12 cellular contexts compared by ENCODE assay signal in genomic region chr22:37426532-37427127, GRCh38. TPM values are rescaled to one million over a fixed set of nuclear protein-coding genes. Genes with fewer than 3 reads are reported as not detected.
A peak's percentile ranks its signal among the peaks of the same experiment; 100 is the strongest.
DNase-seq lines count a peak whose midpoint lies in the region; ATAC-seq, FAIRE-seq and TF ChIP-seq lines count a peak whose summit lies in the region.
"Had no signal": no experiment of that assay in that cellular context is flagged by ENCODE, and none has a peak within 500 bp of the region (broad histone marks: within the 10 kb centered on the region; RNA-seq: fewer than 3 reads in every experiment).

No MANE protein-coding gene starts in this region.

- H3K79me2 ChIP-seq in H1 (ENCODE audit: control insufficient read depth in 1 of 2, insufficient read depth in 2 of 2, low read length in 2 of 2) = no peaks in the 10 kb centered on the region

- H3K36me3 ChIP-seq in BLaER1 = no peaks in the 10 kb centered on the region
- no peaks in the 10 kb centered on the region for H3K36me3 ChIP-seq in H1 (ENCODE audit: control insufficient read depth in 2 of 4, insufficient read depth in 4 of 4, low read length in 3 of 4)

- no peak overlapping the region for H2BK120ac ChIP-seq in H1 (replicated peaks; ENCODE audit: low read depth, low read length)

- H3K56ac ChIP-seq in H1 (replicated peaks; ENCODE audit: insufficient read length, low read depth, low read length) = no peak overlapping the region

- peaks cover 11% of the 10 kb centered on the region for H3K4me1 Mint-ChIP-seq in nephron progenitor cell

- H3K4me3 Mint-ChIP-seq in nephron progenitor cell = peak overlapping the region; percentile 61

- no peak for TF ChIP-seq RAD21 in H1 (IDR thresholded peaks at IDR 0.05 in 1 of 2, conservative IDR thresholded peaks at IDR 0.05 in 1 of 2; ENCODE audit: low read depth in 2 of 2, low read length in 2 of 2)

- no peak overlapping the region for H4K5ac ChIP-seq in H1 (ENCODE audit: insufficient read length, low read depth, low read length)

- peaks cover 67% of the 10 kb centered on the region for H4K20me1 ChIP-seq in BLaER1
- peaks cover 3 to 8% of the 10 kb centered on the region in 2 experiments for H4K20me1 ChIP-seq in H1 (replicated peaks in 1 of 2; ENCODE audit: control insufficient read depth in 1 of 2, insufficient read depth in 2 of 2, low read length in 2 of 2)

- no peak overlapping the region for H3K14ac ChIP-seq in H1 (ENCODE audit: insufficient read length)

- peaks cover 92% of the 10 kb centered on the region for H3K27me3 Mint-ChIP-seq in nephron progenitor cell (ENCODE audit: low read depth, poor library complexity)

- H3K27ac Mint-ChIP-seq in nephron progenitor cell = no peak overlapping the region

- H3K23me2 ChIP-seq in H1 (ENCODE audit: low read depth, low read length) = peaks cover 11% of the 10 kb centered on the region; the same call in 1 of the 2 replicates

- H3K27ac ChIP-seq in BLaER1 (no peak overlapping the region), H1 (ENCODE audit: low read depth, low read length) (no peak overlapping the region)
- H3K27ac ChIP-seq: body of pancreas had no signal

- peak overlapping the region; percentile 0; the same call in 1 of the 2 replicates for H2BK12ac ChIP-seq in H1 (ENCODE audit: low read depth, low read length)

- no peak overlapping the region for H2AK5ac ChIP-seq in H1 (ENCODE audit: low read depth, low read length)

- TF ChIP-seq EP300 in H1 (IDR thresholded peaks at IDR 0.05; ENCODE audit: borderline replicate concordance in 1 of 2, low read depth in 2 of 2, low read length in 2 of 2) = no peak

- H3K4me2 ChIP-seq in BLaER1 (peak overlapping the region; percentile 92), H1 (ENCODE audit: insufficient read depth in 1 of 2, low read depth in 2 of 2, low read length in 2 of 2) (peak overlapping the region; percentile 66 to 86)

- no peak overlapping the region for H3K23ac ChIP-seq in H1 (ENCODE audit: insufficient read length)

- CTCF ChIA-PET in H1 (lab: Charles Lee; ENCODE audit: partially characterized antibody) = interaction anchor here (0.7 to 1.7 kb wide), 8 partner anchors 29 to 166 kb away, joined by 3 to 13 read pairs (median 4); no protein-coding TSS in a partner anchor

- no peak for FAIRE-seq in H1 (lab: Jason Lieb, UNC)
- FAIRE-seq: TTC549 had no signal

- H3K9ac ChIP-seq in BLaER1 = no peak overlapping the region
- H3K9ac ChIP-seq in H1 (replicated peaks in 1 of 4; ENCODE audit: extremely low read depth in 1 of 4, low read depth in 3 of 4, low read length in 3 of 4) = no peak overlapping the region; a peak in 1 of 7 replicates

- TF ChIP-seq CTCF in LNCaP clone FGC (IDR thresholded peaks at IDR 0.05; ENCODE audit: control insufficient read depth, extremely low read depth, insufficient read depth) (no peak), H1 (IDR thresholded peaks at IDR 0.05; ENCODE audit: control extremely low read depth in 1 of 3, insufficient read depth in 1 of 3, low read depth in 1 of 3, low read length in 3 of 3) (no peak), nephron progenitor cell (IDR thresholded peaks at IDR 0.05) (no peak)

- H2BK5ac ChIP-seq in H1 (ENCODE audit: low read depth, low read length) = no peak overlapping the region; the same call in 1 of the 2 replicates

- no peak overlapping the region for H3K4ac ChIP-seq in H1 (replicated peaks; ENCODE audit: insufficient read length, low read depth, low read length)

- no peaks in the 10 kb centered on the region for H3K79me1 ChIP-seq in H1 (ENCODE audit: low read depth, low read length)

- no peaks in the 10 kb centered on the region for H3K36me3 Mint-ChIP-seq in nephron progenitor cell (ENCODE audit: low read depth)

- peak overlapping the region; percentile 63 for H3K4me3 ChIP-seq in BLaER1
- peak overlapping the region; percentile 53 for H3K4me3 ChIP-seq in LNCaP clone FGC (ENCODE audit: low read depth, low read length)
- H3K4me3 ChIP-seq in H1 (ENCODE audit: extremely low read depth in 1 of 4, insufficient read depth in 2 of 4, low read depth in 3 of 4, low read length in 4 of 4) = peak overlapping the region; percentile 33 to 70 (median 34)
- H3K4me3 ChIP-seq: body of pancreas had no signal

- H4K91ac ChIP-seq in H1 (replicated peaks; ENCODE audit: insufficient read length, low read length) = peak overlapping the region; percentile 72

- no peak overlapping the region for H2AFZ ChIP-seq in H1 (ENCODE audit: low read length)

- DNase-seq in LNCaP clone FGC (ENCODE audit: low read depth) (no peak), H1 (ENCODE audit: low read depth in 1 of 2, low spot score in 2 of 2) (no peak), nephron progenitor cell (no peak), GDM1 (lab: John Stamatoyannopoulos, UW) (no peak), NCI-H748 (lab: John Stamatoyannopoulos, UW; ENCODE audit: unreplicated experiment) (no peak)
- DNase-seq in stimulated activated CD4-positive, alpha-beta T cell treated with anti-CD3 and anti-CD28 coated beads, Interleukin-4, amount 100 ng/mL, for 24 hours = no peak
- DNase-seq: GF-D8 had no signal

- no peak overlapping the region; the same call in 1 of the 2 replicates for H4K8ac ChIP-seq in H1 (ENCODE audit: extremely low read depth, insufficient read depth, low read length)

- H3K9me3 Mint-ChIP-seq in nephron progenitor cell = no peaks in the 10 kb centered on the region

- H3K9me3 ChIP-seq in BLaER1 = no peaks in the 10 kb centered on the region
- no peaks in the 10 kb centered on the region for H3K9me3 ChIP-seq in H1 (ENCODE audit: insufficient read depth in 2 of 2, low read depth in 1 of 2, low read length in 1 of 2)
- H3K9me3 ChIP-seq: body of pancreas had no signal

- H3K27me3 ChIP-seq in BLaER1 (peaks cover 76% of the 10 kb centered on the region), H1 (replicated peaks in 1 of 4; ENCODE audit: control insufficient read depth in 3 of 4, extremely low read depth in 1 of 4, insufficient read depth in 3 of 4, low read length in 3 of 4) (peaks cover 29 to 50% (median 42%) of the 10 kb centered on the region in 4 experiments)

- H3K4me1 ChIP-seq in BLaER1 (peaks cover 53% of the 10 kb centered on the region), H1 (replicated peaks in 1 of 4; ENCODE audit: control insufficient read depth in 3 of 4, insufficient read depth in 4 of 4, low read length in 3 of 4) (peaks cover 0 to 23% (median 13%) of the 10 kb centered on the region in 4 experiments; a peak in 6 of 7 replicates)

- H2BK15ac ChIP-seq in H1 (ENCODE audit: low read length) = peak overlapping the region; percentile 94

- H3K18ac ChIP-seq in H1 (ENCODE audit: extremely low read depth, low read length) = peak overlapping the region; percentile 20; the same call in 1 of the 2 replicates

- ATAC-seq in GM18858 (IDR thresholded peaks at IDR 0.05; ENCODE audit: unreplicated experiment) = no peak

- WGBS in H1 (ENCODE audit: extremely low coverage in 1 of 2, insufficient coverage in 1 of 2, insufficient read length in 1 of 2, insufficient replicate concordance in 2 of 2, low coverage in 1 of 2, low lambda C conversion rate in 2 of 2, missing lambda C conversion rate in 1 of 2), 2 experiments = 33% methylated on average over 14 of the region's 34 CpGs; no CpG with 5 or more reads in 1 of the 2 experiments

- no peak for TF ChIP-seq POLR2A in H1 (IDR thresholded peaks at IDR 0.05; ENCODE audit: control extremely low read depth in 1 of 2, low read depth in 2 of 2, low read length in 2 of 2)

- H2BK20ac ChIP-seq in H1 (ENCODE audit: low read length) = no peak overlapping the region

- POLR2A ChIA-PET in H1 (lab: Charles Lee; ENCODE audit: partially characterized antibody) = interaction anchor here (0.9 kb wide), 2 partner anchors 97 to 110 kb away, joined by 3 to 4 read pairs; no protein-coding TSS in a partner anchor

TF ChIP-seq in H1, 55 proteins besides CTCF, POLR2A, EP300 and RAD21:
- TF ChIP-seq POU5F1 (IDR thresholded peaks at IDR 0.05; ENCODE audit: low read depth, low read length) = no peak
- TF ChIP-seq POLR2AphosphoS5 (IDR thresholded peaks at IDR 0.05; ENCODE audit: low read depth, low read length) = no peak
- TF ChIP-seq EZH2 (IDR thresholded peaks at IDR 0.05; ENCODE audit: low read depth, low read length, severe bottlenecking) = peak; percentile 12

RNA-seq across cellular contexts. Expression of gene ELFN2, which starts 0.6 kb away (rescaled TPM):
- total RNA-seq in H1 (2021; fragmentation: NEBNext Ultra II Directional; extraction: Animal tissue kit (Norgen Biotek cat#: 25700)) = 0.63 and 0.88 TPM in 2 replicates
- polyA plus RNA-seq in H1 (2011; rRNA removed) = 0.88 and 1.3 TPM in 2 replicates
- polyA plus RNA-seq in H1 (2011; cell fraction: cytosol; rRNA removed) = 0.70 TPM
- polyA plus RNA-seq in H1 (2011; cell fraction: nucleus; rRNA removed) = 2.5 TPM
- 0.71 to 1.4 TPM (median 0.83 TPM) in 4 replicates for polyA plus RNA-seq in H1 (2012, experiment 1 of 2)
- polyA plus RNA-seq in H1 (2012, experiment 2 of 2) = 0.37 TPM
- 0.41 TPM for polyA plus RNA-seq in H1 (2013, experiment 1 of 2)
- 0.35 TPM for polyA plus RNA-seq in H1 (2013, experiment 2 of 2)
- polyA minus RNA-seq in H1 (2011; rRNA and poly(A)+ RNA removed) = 0.50 and 0.54 TPM in 2 replicates
- polyA minus RNA-seq in H1 (2011; cell fraction: cytosol; rRNA and poly(A)+ RNA removed) = 0.73 TPM
- 0.40 TPM for polyA minus RNA-seq in H1 (2011; cell fraction: nucleus; rRNA and poly(A)+ RNA removed)

RNA-seq across cellular contexts. Expression of gene MFNG, which starts 59.6 kb away (rescaled TPM):
- 1.7 and 1.8 TPM in 2 replicates for total RNA-seq in H1 (2021; fragmentation: NEBNext Ultra II Directional; extraction: Animal tissue kit (Norgen Biotek cat#: 25700))
- 5.5 and 8.0 TPM in 2 replicates for polyA plus RNA-seq in H1 (2011; rRNA removed)
- 5.4 TPM for polyA plus RNA-seq in H1 (2011; cell fraction: cytosol; rRNA removed)
- 11.5 TPM for polyA plus RNA-seq in H1 (2011; cell fraction: nucleus; rRNA removed)
- polyA plus RNA-seq in H1 (2012, experiment 1 of 2) = 1.7 to 3.1 TPM (median 2.6 TPM) in 4 replicates
- polyA plus RNA-seq in H1 (2012, experiment 2 of 2) = 1.5 TPM
- 2.4 TPM for polyA plus RNA-seq in H1 (2013, experiment 1 of 2)
- polyA plus RNA-seq in H1 (2013, experiment 2 of 2) = 2.8 TPM
- 1.3 and 1.6 TPM in 2 replicates for polyA minus RNA-seq in H1 (2011; rRNA and poly(A)+ RNA removed)
- 6.8 TPM for polyA minus RNA-seq in H1 (2011; cell fraction: cytosol; rRNA and poly(A)+ RNA removed)
- 4.9 TPM for polyA minus RNA-seq in H1 (2011; cell fraction: nucleus; rRNA and poly(A)+ RNA removed)
- total RNA-seq: NCI-H460 had no signal
